Comparison of ENCODE assay signal across 15 cellular contexts in genomic region chr12:132253698-132254480, GRCh38.
A peak's percentile ranks its signal among the peaks of the same experiment; 100 is the strongest.
DNase-seq lines count a peak whose midpoint lies in the region; FAIRE-seq and TF ChIP-seq lines count a peak whose summit lies in the region.
"Had no signal": no experiment of that assay in that cellular context is flagged by ENCODE, and none has a peak within 500 bp of the region (broad histone marks: within the 10 kb centered on the region; RNA-seq: fewer than 3 reads in every experiment).

No MANE protein-coding gene starts in this region.

- no peaks in the 10 kb centered on the region for H3K36me3 ChIP-seq in BE2C
- no peaks in the 10 kb centered on the region for H3K36me3 ChIP-seq in HEK293 (ENCODE audit: control insufficient read depth in 2 of 2, insufficient read depth in 1 of 2, low read length in 2 of 2)
- H3K36me3 ChIP-seq in small intestine (ENCODE audit: control insufficient read depth in 2 of 2, insufficient read depth in 2 of 2, low read length in 2 of 2): no peaks in the 10 kb centered on the region
- H3K36me3 ChIP-seq: HAP-1 had no signal

- H3K27me3 ChIP-seq in BE2C (peaks cover 48% of the 10 kb centered on the region), small intestine (ENCODE audit: control insufficient read depth in 2 of 2, insufficient read depth in 2 of 2, low read length in 2 of 2) (no peaks in the 10 kb centered on the region)

- whole genome bisulfite sequencing in small intestine, 3 donors: 67 to 78% (median 70%) methylated on average over 18 of the region's 18 CpGs

- CTCF ChIA-PET in HEK293 (lab: Yijun Ruan, JAX): interaction anchor here (0.6 to 1.5 kb wide), 2 partner anchors 16 to 161 kb away, joined by 3 to 4 read pairs; no protein-coding TSS in a partner anchor

- H3K9me3 ChIP-seq in BE2C: no peaks in the 10 kb centered on the region
- H3K9me3 ChIP-seq in HEK293 (ENCODE audit: control insufficient read depth, insufficient read depth, low read depth, low read length): no peaks in the 10 kb centered on the region
- H3K9me3 ChIP-seq in small intestine (ENCODE audit: control insufficient read depth, low read depth): no peaks in the 10 kb centered on the region
- H3K9me3 ChIP-seq: HAP-1 had no signal

- no peaks in the 10 kb centered on the region for H3K4me1 ChIP-seq in BE2C
- no peaks in the 10 kb centered on the region for H3K4me1 ChIP-seq in HEK293 (ENCODE audit: control insufficient read depth, insufficient read depth, low read length)
- H3K4me1 ChIP-seq in small intestine (ENCODE audit: control insufficient read depth in 2 of 2, insufficient read depth in 1 of 2, low read depth in 1 of 2, low read length in 1 of 2): no peaks in the 10 kb centered on the region
- H3K4me1 ChIP-seq: HAP-1 had no signal

- DNase-seq in NCI-H82 (lab: John Stamatoyannopoulos, UW) (peak; percentile 44), NCI-H82 treated with DMSO at 0.1 percent for 48 hours (lab: John Stamatoyannopoulos, UW; ENCODE audit: unreplicated experiment) (no peak), BE2C (peak; percentile 49), SHP77 (lab: John Stamatoyannopoulos, UW) (peak; percentile 72 to 82), small intestine (no peak), NCI-H2107 (lab: John Stamatoyannopoulos, UW) (no peak)
- DNase-seq in activated CD4-positive, alpha-beta T cell treated with anti-CD3 and anti-CD28 coated beads for 48 hours: no peak
- DNase-seq: CD8-positive, alpha-beta T cell; Kasumi-1; NCI-H1417 treated with DMSO at 0.1 percent for 48 hours; NCI-H524 treated with DMSO at 0.1 percent for 48 hours; T-helper 9 cell had no signal

- no peak for FAIRE-seq in small intestine (lab: Jason Lieb, UNC)
- FAIRE-seq: RCC 7860 had no signal

- H3K27ac ChIP-seq in HEK293 (ENCODE audit: extremely low read depth, low read depth, low read length) (no peak overlapping the region), small intestine (ENCODE audit: low read depth in 1 of 2, low read length in 1 of 2) (no peak overlapping the region)

- H3K4me3 ChIP-seq in BE2C (ENCODE audit: low read depth, low read length) (no peak overlapping the region), HEK293 (ENCODE audit: low read depth, low read length) (no peak overlapping the region), small intestine (ENCODE audit: low read depth in 1 of 2, low read length in 2 of 2) (no peak overlapping the region)
- H3K4me3 ChIP-seq: HAP-1 had no signal

- POLR2A ChIA-PET in HEK293 (lab: Yijun Ruan, JAX): no interaction called here

- TF ChIP-seq CTCF in BE2C (IDR thresholded peaks at IDR 0.05; ENCODE audit: low read depth, low read length): no peak
- no peak for TF ChIP-seq CTCF in HEK293 (tag by site-specific recombination; IDR thresholded peaks at IDR 0.05)

TF ChIP-seq in HEK293, 187 proteins besides CTCF, POLR2A, EP300 and RAD21:
- TF ChIP-seq ZNF660 (tag by site-specific recombination; IDR thresholded peaks at IDR 0.05) (peak; percentile 63; the same call in 1 of the 2 replicates), KLF10 (tag by site-specific recombination; IDR thresholded peaks at IDR 0.05) (peak; percentile 37; the same call in 1 of the 2 replicates), ZNF184 (tag by site-specific recombination; IDR thresholded peaks at IDR 0.05) (peak; percentile 66; the same call in 1 of the 2 replicates), ZNF37A (tag by site-specific recombination; IDR thresholded peaks at IDR 0.05) (0 out of 2 replicates have a peak, but pooled peaks have one; percentile 51), ZNF391 (tag by site-specific recombination; IDR thresholded peaks at IDR 0.05; ENCODE audit: borderline replicate concordance, low read depth) (no peak), KLF7 (tag by site-specific recombination; IDR thresholded peaks at IDR 0.05; ENCODE audit: borderline replicate concordance) (no peak), ZNF776 (tag by site-specific recombination; IDR thresholded peaks at IDR 0.05; ENCODE audit: borderline replicate concordance) (0 out of 2 replicates have a peak, but pooled peaks have one; percentile 19), ZIC2 (tag by site-specific recombination; IDR thresholded peaks at IDR 0.05) (peak; percentile 26; the same call in 1 of the 2 replicates), ZNF354C (tag by site-specific recombination; IDR thresholded peaks at IDR 0.05; ENCODE audit: borderline replicate concordance, low read depth) (no peak), ATF2 (tag by site-specific recombination; IDR thresholded peaks at IDR 0.05; ENCODE audit: low read depth) (no peak), ZNF544 (tag by site-specific recombination; IDR thresholded peaks at IDR 0.05) (peak; percentile 77; the same call in 1 of the 2 replicates), ZNF624 (tag by site-specific recombination; IDR thresholded peaks at IDR 0.05) (peak; percentile 61; the same call in 1 of the 2 replicates), ZBTB21 (tag by site-specific recombination; IDR thresholded peaks at IDR 0.05) (no peak), ZFP69B (tag by site-specific recombination; IDR thresholded peaks at IDR 0.05) (no peak), YY1 (tag by site-specific recombination; IDR thresholded peaks at IDR 0.05) (peak; percentile 64; the same call in 1 of the 2 replicates)

Comparison
In these comparisons a context has a peak if more than half of its experiments do, and no peak if none do; other contexts are left out.
1. DNase-seq: peak in NCI-H82 (single experiment), BE2C (single experiment) and SHP77 (2 of 2); none in NCI-H82 treated with DMSO at 0.1 percent for 48 hours (single experiment), small intestine (single experiment), activated CD4-positive, alpha-beta T cell treated with anti-CD3 and anti-CD28 coated beads for 48 hours (single experiment) and NCI-H2107 (single experiment).